In genomic region chr22:24518774-24519485, GRCh38 we compare ENCODE assay signal across 2 cellular contexts.
TF ChIP-seq lines count a peak whose summit lies in the region.

No MANE protein-coding gene starts in this region.

TF ChIP-seq in GM12891, 5 proteins besides CTCF, POLR2A, EP300 and RAD21:
- TF ChIP-seq SPI1 (IDR thresholded peaks at IDR 0.05; ENCODE audit: low read depth, low read length) (no peak), PAX5 (IDR thresholded peaks at IDR 0.05; ENCODE audit: insufficient read depth, low read length, severe bottlenecking) (no peak), POU2F2 (IDR thresholded peaks at IDR 0.05; ENCODE audit: low read depth, low read length) (no peak)

TF ChIP-seq in endothelial cell of umbilical vein, 7 proteins besides CTCF, POLR2A, EP300 and RAD21:
- TF ChIP-seq JUN (IDR thresholded peaks at IDR 0.05; ENCODE audit: borderline replicate concordance, insufficient read depth, insufficient read length, low read depth): no peak
- TF ChIP-seq POLR2AphosphoS5 (IDR thresholded peaks at IDR 0.05; ENCODE audit: insufficient read depth, low read depth, low read length): no peak
- no peak for TF ChIP-seq EZH2 (IDR thresholded peaks at IDR 0.05; ENCODE audit: borderline replicate concordance, low read depth, low read length, severe bottlenecking)
- no peak for TF ChIP-seq MYC (IDR thresholded peaks at IDR 0.05; ENCODE audit: low read depth, low read length)
- TF ChIP-seq FOS (IDR thresholded peaks at IDR 0.05; ENCODE audit: borderline replicate concordance, insufficient read depth, low read length): no peak
- TF ChIP-seq, protein P1, sequence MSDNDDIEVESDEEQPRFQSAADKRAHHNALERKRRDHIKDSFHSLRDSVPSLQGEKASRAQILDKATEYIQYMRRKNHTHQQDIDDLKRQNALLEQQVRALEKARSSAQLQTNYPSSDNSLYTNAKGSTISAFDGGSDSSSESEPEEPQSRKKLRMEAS (IDR thresholded peaks at IDR 0.05; ENCODE audit: insufficient read depth, insufficient read length): no peak
